In genomic region chr9:114501786-114502682, GRCh38 we compare ENCODE assay signal across 9 cellular contexts. TPM values are rescaled to one million over a fixed set of nuclear protein-coding genes. Genes with fewer than 3 reads are reported as not detected.
DNase-seq lines count a peak whose midpoint lies in the region; ATAC-seq and TF ChIP-seq lines count a peak whose summit lies in the region.
"Had no signal": no experiment of that assay in that cellular context is flagged by ENCODE, and none has a peak within 500 bp of the region (broad histone marks: within the 10 kb centered on the region; RNA-seq: fewer than 3 reads in every experiment).

No MANE protein-coding gene starts in this region.

- H3K27me3 Mint-ChIP-seq in endodermal cell (ENCODE audit: insufficient read depth): peaks cover 13% of the 10 kb centered on the region

- TF ChIP-seq CTCF in GM10266 (IDR thresholded peaks at IDR 0.05; ENCODE audit: control insufficient read depth, insufficient read depth, low read depth, missing control alignments) (no peak), endodermal cell (conservative IDR thresholded peaks at IDR 0.05) (no peak)

- peaks cover 36% of the 10 kb centered on the region for H3K4me1 Mint-ChIP-seq in endodermal cell

- H3K9ac ChIP-seq in endodermal cell (ENCODE audit: extremely low read depth, low read length, poor library complexity, severe bottlenecking): peak overlapping the region; percentile 57

- H3K4me3 Mint-ChIP-seq in endodermal cell: peak overlapping the region; percentile 32

- peaks cover 13% of the 10 kb centered on the region for H3K4me1 ChIP-seq in endodermal cell (ENCODE audit: control insufficient read depth, insufficient read depth, low read length)
- H3K4me1 ChIP-seq in effector memory CD4-positive, alpha-beta T cell (ENCODE audit: control insufficient read depth, insufficient read depth, low read length, poor library complexity, severe bottlenecking): peaks cover 10% of the 10 kb centered on the region

- no peaks in the 10 kb centered on the region for H3K36me3 Mint-ChIP-seq in endodermal cell (ENCODE audit: low read depth)

- no peaks in the 10 kb centered on the region for H3K27me3 ChIP-seq in endodermal cell (ENCODE audit: control insufficient read depth, insufficient read depth, low read length, poor library complexity, severe bottlenecking)
- no peaks in the 10 kb centered on the region for H3K27me3 ChIP-seq in effector memory CD4-positive, alpha-beta T cell (replicated peaks; ENCODE audit: control insufficient read depth, insufficient read depth, low read length, poor library complexity, severe bottlenecking)

- no peaks in the 10 kb centered on the region for H3K36me3 ChIP-seq in endodermal cell (ENCODE audit: control insufficient read depth, insufficient read depth, low read length)
- no peaks in the 10 kb centered on the region for H3K36me3 ChIP-seq in effector memory CD4-positive, alpha-beta T cell (ENCODE audit: control insufficient read depth, insufficient read depth, low read length)

- 10 to 30% methylated on average over 6 to 12 of the region's 12 CpGs for WGBS in endodermal cell (ENCODE audit: insufficient coverage in 1 of 2, insufficient read length in 1 of 2), 2 experiments

- no peaks in the 10 kb centered on the region for H3K9me3 ChIP-seq in endodermal cell (ENCODE audit: control insufficient read depth, low read length)
- H3K9me3 ChIP-seq in effector memory CD4-positive, alpha-beta T cell (ENCODE audit: control insufficient read depth, low read length): no peaks in the 10 kb centered on the region

- H3K4me3 ChIP-seq in endodermal cell (ENCODE audit: low read length): peak overlapping the region; percentile 77
- no peak overlapping the region for H3K4me3 ChIP-seq in effector memory CD4-positive, alpha-beta T cell (ENCODE audit: insufficient read depth, low read depth, low read length, poor library complexity, severe bottlenecking)
- H3K4me3 ChIP-seq: lung had no signal

- peak overlapping the region; percentile 92 for H3K27ac ChIP-seq in endodermal cell (ENCODE audit: low read depth, low read length)
- no peak overlapping the region for H3K27ac ChIP-seq in effector memory CD4-positive, alpha-beta T cell (ENCODE audit: insufficient read depth, low read length, poor library complexity, severe bottlenecking)

- no peaks in the 10 kb centered on the region for H3K9me3 Mint-ChIP-seq in endodermal cell

- ATAC-seq in GM18519 (IDR thresholded peaks at IDR 0.05; ENCODE audit: low FRiP score, unreplicated experiment) (no peak), HG02870 (IDR thresholded peaks at IDR 0.05; ENCODE audit: unreplicated experiment) (no peak)

- DNase-seq in GM10266 (ENCODE audit: extremely low spot score) (peak; percentile 35), NCI-H510A (lab: John Stamatoyannopoulos, UW) (peak; percentile 25), endodermal cell (peak; percentile 78), pons (ENCODE audit: low spot score) (peak; percentile 81), NCI-H2029 (lab: John Stamatoyannopoulos, UW) (no peak)
- DNase-seq in effector memory CD4-positive, alpha-beta T cell: no peak

- H3K27ac Mint-ChIP-seq in endodermal cell: peak overlapping the region; percentile 87

RNA-seq across cellular contexts. Expression of gene WHRN, which starts 3.2 kb away (rescaled TPM):
- 10 to 100 TPM in 1 of 2 donors, 1 to 10 TPM in 1; 7.0 to 12.8 TPM for total RNA-seq in endodermal cell
- polyA plus RNA-seq in endodermal cell (2013, experiment 1 of 2): 17.9 TPM
- 16.1 TPM for polyA plus RNA-seq in endodermal cell (2013, experiment 2 of 2)

Comparison
In these comparisons a context has a peak if more than half of its experiments do, and no peak if none do; other contexts are left out.
1. DNase-seq: peak in GM10266 (single experiment), NCI-H510A (single experiment), endodermal cell (single experiment) and pons (single experiment); none in NCI-H2029 (single experiment) and effector memory CD4-positive, alpha-beta T cell (0 of 3).